In the genomic region with DNA sequence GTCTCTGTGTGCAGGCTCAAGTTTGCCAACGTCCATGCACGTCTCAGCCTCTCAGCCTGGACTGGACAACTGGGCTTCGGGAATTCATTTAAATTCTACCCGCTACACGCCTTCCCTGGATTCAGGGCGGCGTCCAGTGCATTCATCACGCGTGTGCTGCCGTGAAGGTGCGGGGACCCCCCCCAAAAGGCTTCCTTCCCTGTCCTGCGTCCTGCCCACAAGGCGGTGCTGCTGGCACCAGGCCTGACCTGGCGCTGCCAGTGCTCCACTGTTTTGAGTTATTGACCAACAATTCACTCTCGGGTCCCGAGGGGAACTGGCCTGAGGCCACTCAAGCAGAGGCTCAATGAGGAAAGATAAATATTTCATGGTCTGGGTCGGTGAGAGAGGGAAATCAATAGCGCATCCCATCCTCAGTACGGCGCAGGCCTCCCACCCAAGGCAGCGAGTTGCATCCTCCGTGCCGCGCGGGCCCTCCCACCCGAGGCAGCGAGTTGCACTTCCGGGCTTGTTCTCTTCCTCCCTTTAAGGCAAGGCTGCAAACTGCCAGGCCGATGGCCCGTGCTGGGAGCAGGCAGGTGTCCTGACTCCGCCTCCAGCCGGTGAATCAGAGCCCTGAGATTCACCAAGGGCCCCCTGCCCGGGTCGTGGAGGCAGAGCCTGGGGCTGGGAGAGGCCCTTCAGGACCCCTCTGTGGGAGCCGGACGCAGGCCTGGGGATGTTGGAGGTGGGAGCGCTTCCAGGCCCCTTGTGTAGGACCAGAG, we compare ENCODE assay signal across 1 cellular context.
TF ChIP-seq lines count a peak whose summit lies in the region.

No MANE protein-coding gene starts in this region.

TF ChIP-seq in IMR-90, 13 proteins besides CTCF, POLR2A, EP300 and RAD21 (continued from another document):
- no peak for TF ChIP-seq FOS (IDR thresholded peaks at IDR 0.05; ENCODE audit: low read depth, low read length)
- TF ChIP-seq NFE2L2 (IDR thresholded peaks at IDR 0.05; ENCODE audit: low read depth, low read length) = no peak
- TF ChIP-seq RFX5 (IDR thresholded peaks at IDR 0.05; ENCODE audit: low read depth, low read length) = no peak
- TF ChIP-seq MAZ (IDR thresholded peaks at IDR 0.05; ENCODE audit: borderline replicate concordance, low read depth, low read length) = no peak
- TF ChIP-seq SMC3 (IDR thresholded peaks at IDR 0.05; ENCODE audit: low read depth, low read length) = no peak
